22 cellular contexts compared by ENCODE assay signal in the genomic region with DNA sequence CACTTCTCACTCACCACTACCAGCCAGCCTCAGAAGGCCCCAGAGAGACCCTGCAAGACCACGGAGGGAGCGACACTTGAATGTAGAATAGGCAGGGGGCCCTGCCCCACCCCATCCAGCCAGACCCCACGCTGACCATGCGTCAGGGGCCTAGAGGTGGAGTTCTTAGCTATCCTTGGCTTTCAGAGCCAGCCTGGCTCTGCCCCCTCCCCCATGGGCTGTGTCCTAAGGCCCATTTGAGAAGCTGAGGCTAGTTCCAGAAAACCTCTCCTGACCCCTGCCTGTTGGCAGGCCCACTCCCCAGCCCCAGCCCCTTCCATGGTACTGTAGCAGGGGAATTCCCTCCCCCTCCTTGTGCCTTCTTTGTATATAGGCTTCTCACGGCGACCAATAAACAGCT. TPM values are rescaled to one million over a fixed set of nuclear protein-coding genes. Genes with fewer than 3 reads are reported as not detected.
DNase-seq lines count a peak whose midpoint lies in the region; ATAC-seq and TF ChIP-seq lines count a peak whose summit lies in the region.
"Had no signal": no experiment of that assay in that cellular context is flagged by ENCODE, and none has a peak within 500 bp of the region (broad histone marks: within the 10 kb centered on the region; RNA-seq: fewer than 3 reads in every experiment).

No MANE protein-coding gene starts in this region.

- ATAC-seq in Right ventricle myocardium superior (ENCODE audit: poor library complexity) (no peak), RWPE2 (ENCODE audit: low read depth) (no peak), GM18520 (IDR thresholded peaks at IDR 0.05; ENCODE audit: unreplicated experiment) (no peak)

- no peak overlapping the region for H3K18ac ChIP-seq in mesenchymal stem cell (ENCODE audit: low read depth in 1 of 2, low read length in 2 of 2)

- WGBS in mesenchymal stem cell = 77% methylated on average over 6 of the region's 6 CpGs

- no peak overlapping the region for H4K8ac ChIP-seq in mesenchymal stem cell (ENCODE audit: low read length)

- no peak for TF ChIP-seq CTCF in RWPE2 (IDR thresholded peaks at IDR 0.05; ENCODE audit: poor library complexity, severe bottlenecking)

- intact Hi-C loops in Right ventricle myocardium superior (cut with DNase I) (no loop called here), cardiac septum (cut with DNase I) (loop anchor here (5.0 kb wide), 1 partner anchor 207 kb away; no protein-coding TSS in a partner anchor)

- H2AK5ac ChIP-seq in mesenchymal stem cell (ENCODE audit: low read length, severe bottlenecking) = no peak overlapping the region

- H3K4me3 ChIP-seq in RWPE2 (ENCODE audit: severe bottlenecking) (no peak overlapping the region), mesenchymal stem cell (ENCODE audit: insufficient read depth in 1 of 2, low read depth in 1 of 2, low read length in 2 of 2) (no peak overlapping the region)
- H3K4me3 ChIP-seq: BLaER1 treated with 17β-estradiol and CSF1 and Interleukin-3, amounts not matched to agents 10 nM and 100 nM; HAP-1; Peyer's patch; SJSA1 had no signal

- peaks cover 3% of the 10 kb centered on the region for H3K4me1 ChIP-seq in RWPE2 (ENCODE audit: insufficient read depth, poor library complexity, severe bottlenecking)
- H3K4me1 ChIP-seq in mesenchymal stem cell (ENCODE audit: control insufficient read depth, insufficient read depth, low read depth, low read length) = peaks cover 9% of the 10 kb centered on the region
- H3K4me1 ChIP-seq: Peyer's patch had no signal

- H3K14ac ChIP-seq in mesenchymal stem cell (ENCODE audit: low read length in 2 of 2) = no peak overlapping the region

- no peak overlapping the region for H2BK5ac ChIP-seq in mesenchymal stem cell (ENCODE audit: low read depth, low read length, poor library complexity, severe bottlenecking)

- no peaks in the 10 kb centered on the region for H3K27me3 ChIP-seq in RWPE2 (ENCODE audit: insufficient read depth, poor library complexity, severe bottlenecking)
- no peaks in the 10 kb centered on the region for H3K27me3 ChIP-seq in mesenchymal stem cell (ENCODE audit: control insufficient read depth in 1 of 2, insufficient read depth in 1 of 2, low read length in 2 of 2)
- H3K27me3 ChIP-seq: BLaER1 treated with 17β-estradiol and CSF1 and Interleukin-3, amounts not matched to agents 10 nM and 100 nM; Peyer's patch; SJSA1 had no signal

- H3K27ac ChIP-seq in RWPE2 (ENCODE audit: poor library complexity, severe bottlenecking) (peak overlapping the region; percentile 55), mesenchymal stem cell (ENCODE audit: low read length, poor library complexity, severe bottlenecking) (peak overlapping the region; percentile 16)
- H3K27ac ChIP-seq: BLaER1 treated with 17β-estradiol and CSF1 and Interleukin-3, amounts not matched to agents 10 nM and 100 nM; KMS-11; Peyer's patch; SJSA1 had no signal

- no peak overlapping the region for H3K4ac ChIP-seq in mesenchymal stem cell (ENCODE audit: low read depth in 1 of 2, low read length in 2 of 2)

- no peak overlapping the region for H3K23ac ChIP-seq in mesenchymal stem cell (ENCODE audit: low read length in 2 of 2)

- H4K91ac ChIP-seq in mesenchymal stem cell (ENCODE audit: low read length) = no peak overlapping the region

- no peak overlapping the region for H3K4me2 ChIP-seq in mesenchymal stem cell (ENCODE audit: low read length, poor library complexity, severe bottlenecking)
- H3K4me2 ChIP-seq: BLaER1 treated with 17β-estradiol and CSF1 and Interleukin-3, amounts not matched to agents 10 nM and 100 nM; KMS-11 had no signal

- H3K36me3 ChIP-seq in RWPE2 (ENCODE audit: low read depth) = peaks cover 49% of the 10 kb centered on the region
- H3K36me3 ChIP-seq in mesenchymal stem cell (ENCODE audit: control insufficient read depth in 1 of 2, insufficient read depth in 2 of 2, low read depth in 1 of 2, low read length in 2 of 2) = peaks cover 27 to 60% of the 10 kb centered on the region in 2 experiments
- H3K36me3 ChIP-seq: BLaER1 treated with 17β-estradiol and CSF1 and Interleukin-3, amounts not matched to agents 10 nM and 100 nM; HAP-1 had no signal

- H2BK120ac ChIP-seq in mesenchymal stem cell (ENCODE audit: low read depth, low read length) = no peak overlapping the region

- DNase-seq in Right ventricle myocardium superior = peak; percentile 19
- no peak for DNase-seq in cardiac septum (ENCODE audit: low spot score)
- no peak for DNase-seq in RWPE2 (ENCODE audit: low spot score)
- DNase-seq in mesenchymal stem cell = no peak
- no peak for DNase-seq in activated gamma-delta T cell (lab: John Stamatoyannopoulos, UW)
- no peak for DNase-seq in central memory CD4-positive, alpha-beta T cell
- DNase-seq: AML-193; CD4-positive, alpha-beta T cell; DMS53; GOT3; NCI-H1048; NCI-H1417; NCI-H1694; NCI-H2029 treated with DMSO at 0.1 percent for 48 hours; NCI-H446 treated with DMSO at 0.1 percent for 48 hours; NCI-H526 had no signal

- no peak overlapping the region for H2AFZ ChIP-seq in mesenchymal stem cell (ENCODE audit: low read depth, low read length)

- H2BK15ac ChIP-seq in mesenchymal stem cell (ENCODE audit: low read depth, poor library complexity, severe bottlenecking) = peak overlapping the region; percentile 31

- H3K9ac ChIP-seq in mesenchymal stem cell (ENCODE audit: low read length) = no peak overlapping the region
- H3K9ac ChIP-seq: BLaER1 treated with 17β-estradiol and CSF1 and Interleukin-3, amounts not matched to agents 10 nM and 100 nM; KMS-11 had no signal

- no peaks in the 10 kb centered on the region for H3K9me3 ChIP-seq in RWPE2 (ENCODE audit: severe bottlenecking)
- no peaks in the 10 kb centered on the region for H3K9me3 ChIP-seq in mesenchymal stem cell (ENCODE audit: control insufficient read depth, low read length)
- H3K9me3 ChIP-seq: BLaER1 treated with 17β-estradiol and CSF1 and Interleukin-3, amounts not matched to agents 10 nM and 100 nM; HAP-1; Peyer's patch; SJSA1 had no signal

- H2BK12ac ChIP-seq in mesenchymal stem cell (ENCODE audit: low read length in 2 of 2) = no peak overlapping the region

- peaks cover 14% of the 10 kb centered on the region for H3K79me1 ChIP-seq in mesenchymal stem cell (replicated peaks; ENCODE audit: low read length, poor library complexity, severe bottlenecking)

RNA-seq across cellular contexts. Expression of gene PDK2, which starts 5.1 kb away (rescaled TPM):
- total RNA-seq in Right ventricle myocardium superior = 250 TPM
- 131 TPM for total RNA-seq in cardiac septum
- 43.1 TPM for polyA plus RNA-seq in mesenchymal stem cell (2013, experiment 1 of 2)
- polyA plus RNA-seq in mesenchymal stem cell (2013, experiment 2 of 2) = 39.6 TPM

RNA-seq across cellular contexts. Expression of gene ITGA3, which starts 34.2 kb away (rescaled TPM):
- total RNA-seq in Right ventricle myocardium superior (12.6 TPM), cardiac septum (57.8 TPM)
- polyA plus RNA-seq in mesenchymal stem cell (2013, experiment 1 of 2) = 136 TPM
- 138 TPM for polyA plus RNA-seq in mesenchymal stem cell (2013, experiment 2 of 2)

RNA-seq across cellular contexts. Expression of gene SAMD14, which starts 39.9 kb away (rescaled TPM):
- 0.78 TPM for total RNA-seq in Right ventricle myocardium superior
- total RNA-seq in cardiac septum = 4.4 TPM
- polyA plus RNA-seq in mesenchymal stem cell (2013, experiment 1 of 2) = 17.9 TPM
- polyA plus RNA-seq in mesenchymal stem cell (2013, experiment 2 of 2) = 17.2 TPM
